27 cellular contexts compared by ENCODE assay signal in genomic region chrX:69374569-69374968, GRCh38.
"Had no signal": no experiment of that assay in that cellular context is flagged by ENCODE, and none has a peak within 500 bp of the region (broad histone marks: within the 10 kb centered on the region; RNA-seq: fewer than 3 reads in every experiment).

No MANE protein-coding gene starts in this region.

- H3K27ac Mint-ChIP-seq: activated B cell treated with CpG ODN at 0.5 μM for 24 hours; activated CD8-positive, alpha-beta memory T cell treated with anti-CD3 and anti-CD28 coated beads, Interleukin-2, amount 10 ng/mL, durations not matched to agents 7 days and 5 days; activated CD8-positive, alpha-beta T cell treated with anti-CD3 and anti-CD28 coated beads, Interleukin-2, amount 10 ng/mL, durations not matched to agents 7 days and 5 days; activated naive CD4-positive, alpha-beta T cell treated with anti-CD3 and anti-CD28 coated beads, Interleukin-2, amount 50 U/mL, for 24 hours; activated T-helper 2 cell treated with anti-CD3 and anti-CD28 coated beads, Interferon-gamma antibody, Interleukin-2, Interleukin-4, amounts not matched to agents 10 μg/mL and 5 μg/mL and 100 μg/mL, durations not matched to agents 14 hours and 24 hours and 36 hours; effector memory CD8-positive, alpha-beta T cell; natural killer cell treated with Interleukin-12 subunit alpha and Interleukin-12 subunit beta and Interleukin-15 and Interleukin-18, amount 100 ng/mL, for 72 hours; stimulated activated effector memory CD8-positive, alpha-beta T cell treated with anti-CD3 and anti-CD28 coated beads, Interleukin-12 subunit alpha, Interleukin-12 subunit beta, amount 100 ng/mL, for 72 hours; stimulated activated naive CD8-positive, alpha-beta T cell treated with anti-CD3 and anti-CD28 coated beads, Interleukin-15, amount 100 ng/mL, for 72 hours; T-helper 2 cell treated with Interferon-gamma antibody and Interleukin-4, amounts not matched to agents 5 μg/mL and 100 μg/mL, for 36 hours had no signal

- H3K4me1 ChIP-seq: colonic mucosa, left lung, thyroid gland, upper lobe of left lung had no signal

- H3K9me3 Mint-ChIP-seq: activated T-helper 2 cell treated with anti-CD3 and anti-CD28 coated beads, Interferon-gamma antibody, Interleukin-2, Interleukin-4, amounts not matched to agents 10 μg/mL and 5 μg/mL and 100 μg/mL, durations not matched to agents 14 hours and 24 hours and 36 hours; T-helper 2 cell treated with Interferon-gamma antibody and Interleukin-4, amounts not matched to agents 5 μg/mL and 100 μg/mL, for 36 hours had no signal

- H3K36me3 ChIP-seq: colonic mucosa, left lung, thyroid gland, upper lobe of left lung had no signal

- H3K4me1 Mint-ChIP-seq: activated B cell treated with CpG ODN at 0.5 μM for 24 hours; activated CD8-positive, alpha-beta memory T cell treated with anti-CD3 and anti-CD28 coated beads, Interleukin-2, amount 10 ng/mL, durations not matched to agents 7 days and 5 days; activated naive CD4-positive, alpha-beta T cell treated with anti-CD3 and anti-CD28 coated beads, Interleukin-2, amount 50 U/mL, for 24 hours; stimulated activated effector memory CD8-positive, alpha-beta T cell treated with anti-CD3 and anti-CD28 coated beads, Interleukin-12 subunit alpha, Interleukin-12 subunit beta, amount 100 ng/mL, for 72 hours; stimulated activated naive CD8-positive, alpha-beta T cell treated with anti-CD3 and anti-CD28 coated beads, Interleukin-15, amount 100 ng/mL, for 72 hours had no signal

- H3K36me3 Mint-ChIP-seq: activated CD8-positive, alpha-beta memory T cell treated with anti-CD3 and anti-CD28 coated beads, Interleukin-2, amount 10 ng/mL, durations not matched to agents 7 days and 5 days; activated naive CD4-positive, alpha-beta T cell treated with anti-CD3 and anti-CD28 coated beads, Interleukin-2, amount 50 U/mL, for 24 hours; stimulated activated effector memory CD8-positive, alpha-beta T cell treated with anti-CD3 and anti-CD28 coated beads, Interleukin-12 subunit alpha, Interleukin-12 subunit beta, amount 100 ng/mL, for 72 hours had no signal

- H3K4me3 Mint-ChIP-seq: activated B cell treated with CpG ODN at 0.5 μM for 24 hours; activated CD8-positive, alpha-beta memory T cell treated with anti-CD3 and anti-CD28 coated beads, Interleukin-2, amount 10 ng/mL, durations not matched to agents 7 days and 5 days; activated CD8-positive, alpha-beta T cell treated with anti-CD3 and anti-CD28 coated beads, Interleukin-2, amount 10 ng/mL, durations not matched to agents 7 days and 5 days; activated naive CD4-positive, alpha-beta T cell treated with anti-CD3 and anti-CD28 coated beads, Interleukin-2, amount 50 U/mL, for 24 hours; effector memory CD8-positive, alpha-beta T cell; natural killer cell treated with Interleukin-12 subunit alpha and Interleukin-12 subunit beta and Interleukin-15 and Interleukin-18, amount 100 ng/mL, for 72 hours; stimulated activated effector memory CD8-positive, alpha-beta T cell treated with anti-CD3 and anti-CD28 coated beads, Interleukin-12 subunit alpha, Interleukin-12 subunit beta, amount 100 ng/mL, for 72 hours; stimulated activated naive CD8-positive, alpha-beta T cell treated with anti-CD3 and anti-CD28 coated beads, Interleukin-15, amount 100 ng/mL, for 72 hours; T-helper 2 cell treated with Interferon-gamma antibody and Interleukin-4, amounts not matched to agents 5 μg/mL and 100 μg/mL, for 36 hours had no signal

- H3K4me3 ChIP-seq: colonic mucosa, dorsolateral prefrontal cortex, left lung, mucosa of descending colon, thyroid gland, upper lobe of left lung had no signal

- H3K9me3 ChIP-seq: colonic mucosa, left lung, thyroid gland had no signal

- H3K27me3 ChIP-seq: colonic mucosa, left lung, thyroid gland, upper lobe of left lung had no signal

- H3K27me3 Mint-ChIP-seq: activated B cell treated with CpG ODN at 0.5 μM for 24 hours; activated CD8-positive, alpha-beta memory T cell treated with anti-CD3 and anti-CD28 coated beads, Interleukin-2, amount 10 ng/mL, durations not matched to agents 7 days and 5 days; activated naive CD4-positive, alpha-beta T cell treated with anti-CD3 and anti-CD28 coated beads, Interleukin-2, amount 50 U/mL, for 24 hours had no signal

- DNase-seq: activated B cell treated with CpG ODN at 0.5 μM for 24 hours; activated CD4-positive, alpha-beta T cell treated with anti-CD3 and anti-CD28 coated beads, Interleukin-2, amount 50 U/mL, for 1 hour; activated CD8-positive, alpha-beta memory T cell treated with anti-CD3 and anti-CD28 coated beads, Interleukin-2, amount 10 ng/mL, durations not matched to agents 7 days and 5 days; activated CD8-positive, alpha-beta T cell treated with anti-CD3 and anti-CD28 coated beads, Interleukin-2, amount 10 ng/mL, durations not matched to agents 7 days and 5 days; activated T-cell treated with anti-CD3 and anti-CD28 coated beads, Interleukin-2, amount 50 U/mL, for 48 hours; cerebellar nuclear complex; colonic mucosa; dorsolateral prefrontal cortex; effector memory CD8-positive, alpha-beta T cell; erythroblast; head of caudate nucleus; kidney glomerular epithelial cell; left lung; mucosa of descending colon; small intestine; stimulated activated CD4-positive, alpha-beta T cell treated with anti-CD3 and anti-CD28 coated beads, Interleukin-4, amount 100 ng/mL, for 24 hours; stimulated activated naive CD8-positive, alpha-beta T cell treated with anti-CD3 and anti-CD28 coated beads, Interleukin-15, amount 100 ng/mL, for 72 hours; substantia nigra; T-helper 1 cell; thyroid gland; upper lobe of left lung had no signal

- ATAC-seq: activated CD8-positive, alpha-beta memory T cell treated with anti-CD3 and anti-CD28 coated beads, Interleukin-2, amount 10 ng/mL, durations not matched to agents 7 days and 5 days; activated CD8-positive, alpha-beta T cell treated with anti-CD3 and anti-CD28 coated beads, Interleukin-2, amount 10 ng/mL, durations not matched to agents 7 days and 5 days; effector memory CD8-positive, alpha-beta T cell; left lung; mucosa of descending colon; natural killer cell treated with Interleukin-12 subunit alpha and Interleukin-12 subunit beta and Interleukin-15 and Interleukin-18, amount 100 ng/mL, for 72 hours; sciatic nerve; stimulated activated effector memory CD8-positive, alpha-beta T cell treated with anti-CD3 and anti-CD28 coated beads, Interleukin-12 subunit alpha, Interleukin-12 subunit beta, amount 100 ng/mL, for 72 hours; stimulated activated naive CD8-positive, alpha-beta T cell treated with anti-CD3 and anti-CD28 coated beads, Interleukin-15, amount 100 ng/mL, for 72 hours had no signal

- H3K27ac ChIP-seq: colonic mucosa, dorsolateral prefrontal cortex, left lung, thyroid gland, upper lobe of left lung had no signal
